Comparison of ENCODE assay signal across 8 cellular contexts in genomic region chr10:85995791-85996190, GRCh38.
DNase-seq lines count a peak whose midpoint lies in the region; ATAC-seq and TF ChIP-seq lines count a peak whose summit lies in the region.

No MANE protein-coding gene starts in this region.

- CTCF ChIA-PET in activated CD8-positive, alpha-beta memory T cell treated with anti-CD3 and anti-CD28 coated beads, Interleukin-2, amount 10 ng/mL, durations not matched to agents 7 days and 5 days (lab: Charles Lee), result interaction anchor here (1.1 to 1.6 kb wide), 5 partner anchors 10 to 382 kb away, joined by 3 to 4 read pairs (median 3); no protein-coding TSS in a partner anchor
- CTCF ChIA-PET in PC-3 (lab: Charles Lee), result no interaction called here

- no peaks in the 10 kb centered on the region for H3K9me3 ChIP-seq in PC-3 (ENCODE audit: low read length)
- no peaks in the 10 kb centered on the region for H3K9me3 ChIP-seq in ovary

- TF ChIP-seq CTCF in PC-3 (conservative IDR thresholded peaks at IDR 0.05; ENCODE audit: low read depth, low read length), result peak; percentile 45; the same call in 1 of the 2 replicates
- no peak for TF ChIP-seq CTCF in ovary (IDR thresholded peaks at IDR 0.05)

- H3K4me1 ChIP-seq in PC-3 (ENCODE audit: insufficient read depth, low read length), result no peaks in the 10 kb centered on the region
- H3K4me1 ChIP-seq in ovary (ENCODE audit: insufficient read depth), result no peaks in the 10 kb centered on the region

- 37 to 54% (median 37%) methylated on average over 3 of the region's 3 CpGs for WGBS in ovary, 3 donors

- H2AFZ ChIP-seq in PC-3 (ENCODE audit: low read length), result no peak overlapping the region

- no peak overlapping the region for H3K9ac ChIP-seq in PC-3 (ENCODE audit: low read length)

- BruUV-seq in PC-3 (replicated peaks; lab: Mats Ljungman, UMichigan), result no TSS peak

- no peaks in the 10 kb centered on the region for H3K9me2 ChIP-seq in PC-3 (replicated peaks; ENCODE audit: low read length)

- H3K4me3 Mint-ChIP-seq in activated CD8-positive, alpha-beta memory T cell treated with anti-CD3 and anti-CD28 coated beads, Interleukin-2, amount 10 ng/mL, durations not matched to agents 7 days and 5 days, result no peak overlapping the region
- no peak overlapping the region for H3K4me3 Mint-ChIP-seq in stimulated activated naive CD8-positive, alpha-beta T cell treated with anti-CD3 and anti-CD28 coated beads, Interleukin-15, amount 100 ng/mL, for 72 hours

- H3K27ac ChIP-seq in PC-3 (ENCODE audit: low read length) (no peak overlapping the region), ovary (no peak overlapping the region)

- H4K20me1 ChIP-seq in PC-3 (ENCODE audit: low read length), result no peaks in the 10 kb centered on the region

- intact Hi-C loops in PC-3 (cut with micrococcal nuclease) (loop anchor here (5.0 kb wide), 1 partner anchor 382 kb away; no protein-coding TSS in a partner anchor), head of caudate nucleus (cut with DNase I) (loop anchor here (10.0 kb wide), 1 partner anchor 379 kb away; no protein-coding TSS in a partner anchor), ovary (cut with DNase I) (no loop called here)

- H3K27ac Mint-ChIP-seq in activated CD8-positive, alpha-beta memory T cell treated with anti-CD3 and anti-CD28 coated beads, Interleukin-2, amount 10 ng/mL, durations not matched to agents 7 days and 5 days, result no peak overlapping the region
- no peak overlapping the region for H3K27ac Mint-ChIP-seq in stimulated activated naive CD8-positive, alpha-beta T cell treated with anti-CD3 and anti-CD28 coated beads, Interleukin-15, amount 100 ng/mL, for 72 hours

- H3K4me1 Mint-ChIP-seq in activated CD8-positive, alpha-beta memory T cell treated with anti-CD3 and anti-CD28 coated beads, Interleukin-2, amount 10 ng/mL, durations not matched to agents 7 days and 5 days, result no peaks in the 10 kb centered on the region
- H3K4me1 Mint-ChIP-seq in stimulated activated naive CD8-positive, alpha-beta T cell treated with anti-CD3 and anti-CD28 coated beads, Interleukin-15, amount 100 ng/mL, for 72 hours, result no peaks in the 10 kb centered on the region

- H3K79me2 ChIP-seq in PC-3 (ENCODE audit: low read length), result no peaks in the 10 kb centered on the region

- no peak overlapping the region for H3K4me3 ChIP-seq in PC-3 (ENCODE audit: low read length)
- H3K4me3 ChIP-seq in ovary, result no peak overlapping the region

- TF ChIP-seq EP300 in ovary (IDR thresholded peaks at IDR 0.05), result no peak

- no peak for ATAC-seq in activated CD8-positive, alpha-beta memory T cell treated with anti-CD3 and anti-CD28 coated beads, Interleukin-2, amount 10 ng/mL, durations not matched to agents 7 days and 5 days
- ATAC-seq in HG03378 (IDR thresholded peaks at IDR 0.05; ENCODE audit: unreplicated experiment), result peak; percentile 82
- ATAC-seq in PC-3, result peak; percentile 33; the same call in 1 of the 2 replicates
- peak; percentile 50 for ATAC-seq in stimulated activated naive CD8-positive, alpha-beta T cell treated with anti-CD3 and anti-CD28 coated beads, Interleukin-15, amount 100 ng/mL, for 72 hours

- H3K36me3 Mint-ChIP-seq in activated CD8-positive, alpha-beta memory T cell treated with anti-CD3 and anti-CD28 coated beads, Interleukin-2, amount 10 ng/mL, durations not matched to agents 7 days and 5 days, result no peaks in the 10 kb centered on the region

- peak; percentile 42 for DNase-seq in activated CD8-positive, alpha-beta memory T cell treated with anti-CD3 and anti-CD28 coated beads, Interleukin-2, amount 10 ng/mL, durations not matched to agents 7 days and 5 days
- DNase-seq in activated CD8-positive, alpha-beta memory T cell treated with anti-CD3 and anti-CD28 coated beads, Interleukin-2, amount 50 U/mL, for 48 hours, result no peak
- DNase-seq in PC-3 (peak; percentile 43), head of caudate nucleus (peak in 35 of 42 donors; percentile 15 to 80 (median 52)), LoVo (ENCODE audit: low spot score) (no peak), ovary (no peak)
- no peak for DNase-seq in stimulated activated naive CD8-positive, alpha-beta T cell treated with anti-CD3 and anti-CD28 coated beads, Interleukin-15, amount 100 ng/mL, for 72 hours

- H3K27me3 Mint-ChIP-seq in activated CD8-positive, alpha-beta memory T cell treated with anti-CD3 and anti-CD28 coated beads, Interleukin-2, amount 10 ng/mL, durations not matched to agents 7 days and 5 days, result peaks cover 26% of the 10 kb centered on the region
- peaks cover 8% of the 10 kb centered on the region for H3K27me3 Mint-ChIP-seq in stimulated activated naive CD8-positive, alpha-beta T cell treated with anti-CD3 and anti-CD28 coated beads, Interleukin-15, amount 100 ng/mL, for 72 hours

- H3K27me3 ChIP-seq in PC-3 (ENCODE audit: low read length) (no peaks in the 10 kb centered on the region), ovary (no peaks in the 10 kb centered on the region)

- POLR2A ChIA-PET in PC-3 (lab: Charles Lee; ENCODE audit: unreplicated experiment), result no interaction called here

- H3K4me2 ChIP-seq in PC-3 (ENCODE audit: low read length), result no peak overlapping the region

- no peaks in the 10 kb centered on the region for H3K9me3 Mint-ChIP-seq in activated CD8-positive, alpha-beta memory T cell treated with anti-CD3 and anti-CD28 coated beads, Interleukin-2, amount 10 ng/mL, durations not matched to agents 7 days and 5 days (ENCODE audit: low read depth)
- no peaks in the 10 kb centered on the region for H3K9me3 Mint-ChIP-seq in stimulated activated naive CD8-positive, alpha-beta T cell treated with anti-CD3 and anti-CD28 coated beads, Interleukin-15, amount 100 ng/mL, for 72 hours

- no peak for TF ChIP-seq POLR2A in ovary (IDR thresholded peaks at IDR 0.05)

- H3K36me3 ChIP-seq in PC-3 (ENCODE audit: low read depth, low read length) (no peaks in the 10 kb centered on the region), ovary (no peaks in the 10 kb centered on the region)

- H3F3A ChIP-seq in PC-3 (ENCODE audit: low read length, unreplicated experiment), result no peaks in the 10 kb centered on the region

Comparison
In these comparisons a context has a peak if more than half of its experiments do, and no peak if none do; other contexts are left out.
1. DNase-seq: peak in activated CD8-positive, alpha-beta memory T cell treated with anti-CD3 and anti-CD28 coated beads, Interleukin-2, amount 10 ng/mL, durations not matched to agents 7 days and 5 days (single experiment), PC-3 (single experiment) and head of caudate nucleus (35 of 42); none in activated CD8-positive, alpha-beta memory T cell treated with anti-CD3 and anti-CD28 coated beads, Interleukin-2, amount 50 U/mL, for 48 hours (single experiment), stimulated activated naive CD8-positive, alpha-beta T cell treated with anti-CD3 and anti-CD28 coated beads, Interleukin-15, amount 100 ng/mL, for 72 hours (0 of 2), LoVo (single experiment) and ovary (0 of 5).
2. intact Hi-C loops: an anchor here in PC-3 (5.0 kb wide) and head of caudate nucleus (10.0 kb wide); none called in ovary.